28 cellular contexts compared by ENCODE assay signal in genomic region chr1:239107676-239108075, GRCh38.
"Had no signal": no experiment of that assay in that cellular context is flagged by ENCODE, and none has a peak within 500 bp of the region (broad histone marks: within the 10 kb centered on the region; RNA-seq: fewer than 3 reads in every experiment).

No MANE protein-coding gene starts in this region.

- DNase-seq: activated B cell treated with CpG ODN at 0.5 μM for 24 hours; activated CD4-positive, alpha-beta T cell treated with anti-CD3 and anti-CD28 coated beads for 48 hours; activated CD4-positive, alpha-beta T cell treated with anti-CD3 and anti-CD28 coated beads, Interleukin-2, amount 50 U/mL, for 1 hour; activated CD4-positive, alpha-beta T cell treated with anti-CD3 and anti-CD28 coated beads, Interleukin-2, amount 50 U/mL, for 48 hours; activated CD8-positive, alpha-beta memory T cell treated with anti-CD3 and anti-CD28 coated beads for 24 hours; activated CD8-positive, alpha-beta T cell treated with anti-CD3 and anti-CD28 coated beads for 36 hours; activated effector memory CD4-positive, alpha-beta T cell treated with Interleukin-2 at 50 U/mL for 16 hours; activated gamma-delta T cell treated with Interleukin-2 at 50 U/mL for 16 hours; activated naive CD4-positive, alpha-beta T cell treated with anti-CD3 and anti-CD28 coated beads, Interleukin-2, amount 50 U/mL, for 16 hours; activated naive CD4-positive, alpha-beta T cell treated with Interleukin-2 at 50 U/mL for 16 hours; activated T-cell treated with anti-CD3 and anti-CD28 coated beads, Interleukin-2, amount 50 U/mL, for 4 hours; amniotic stem cell; anterior cingulate cortex; brain microvascular endothelial cell; cortex of kidney; dermis blood vessel endothelial cell; effector CD4-positive, alpha-beta T cell; effector memory CD8-positive, alpha-beta T cell; esophagus squamous epithelium; foreskin melanocyte; T-helper 2 cell had no signal

- H3K27ac Mint-ChIP-seq: activated B cell treated with CpG ODN at 0.5 μM for 24 hours; activated CD8-positive, alpha-beta T cell treated with anti-CD3 and anti-CD28 coated beads for 36 hours; activated naive CD8-positive, alpha-beta T cell; activated T-helper 17 cell treated with anti-CD3 and anti-CD28 coated beads, Interleukin-2, amount 50 U/mL, for 72 hours; effector memory CD8-positive, alpha-beta T cell had no signal

- H3K36me3 ChIP-seq: brain microvascular endothelial cell, esophagus squamous epithelium, gastroesophageal sphincter had no signal

- H3K4me3 Mint-ChIP-seq: activated B cell treated with CpG ODN at 0.5 μM for 24 hours; activated CD8-positive, alpha-beta T cell treated with anti-CD3 and anti-CD28 coated beads for 36 hours; activated naive CD8-positive, alpha-beta T cell; activated T-cell treated with anti-CD3 and anti-CD28 coated beads, Interleukin-2, amount 50 U/mL, for 4 hours; activated T-helper 17 cell treated with anti-CD3 and anti-CD28 coated beads, Interleukin-2, amount 50 U/mL, for 72 hours; central memory CD8-positive, alpha-beta T cell; effector memory CD8-positive, alpha-beta T cell had no signal

- H3K4me1 ChIP-seq: esophagus squamous epithelium, gastroesophageal sphincter had no signal

- H3K4me1 Mint-ChIP-seq: activated B cell treated with CpG ODN at 0.5 μM for 24 hours; activated T-helper 17 cell treated with anti-CD3 and anti-CD28 coated beads, Interleukin-2, amount 50 U/mL, for 72 hours; central memory CD8-positive, alpha-beta T cell had no signal

- ATAC-seq: activated CD4-positive, CD25-positive, alpha-beta regulatory T cell treated with anti-CD3 and anti-CD28 coated beads, Interleukin-2, amount 50 U/mL, for 24 hours; activated CD8-positive, alpha-beta T cell treated with anti-CD3 and anti-CD28 coated beads for 36 hours; activated T-cell treated with anti-CD3 and anti-CD28 coated beads, Interleukin-2, amount 50 U/mL, for 4 hours; activated T-helper 17 cell treated with anti-CD3 and anti-CD28 coated beads, Interleukin-2, amount 50 U/mL, for 72 hours; effector memory CD8-positive, alpha-beta T cell; gastroesophageal sphincter had no signal

- H3K4me3 ChIP-seq: esophagus squamous epithelium, gastroesophageal sphincter had no signal

- H3K27me3 ChIP-seq: brain microvascular endothelial cell, esophagus squamous epithelium, gastroesophageal sphincter had no signal

- H3K27ac ChIP-seq: brain microvascular endothelial cell, epithelial cell of prostate, esophagus squamous epithelium, gastroesophageal sphincter, VCaP had no signal

- H3K9me3 ChIP-seq: esophagus squamous epithelium, gastroesophageal sphincter had no signal

- H3K9me3 Mint-ChIP-seq: activated CD8-positive, alpha-beta T cell treated with anti-CD3 and anti-CD28 coated beads for 36 hours; activated T-helper 17 cell treated with anti-CD3 and anti-CD28 coated beads, Interleukin-2, amount 50 U/mL, for 72 hours had no signal

- H3K36me3 Mint-ChIP-seq: activated naive CD8-positive, alpha-beta T cell had no signal

- H3K27me3 Mint-ChIP-seq: activated B cell treated with CpG ODN at 0.5 μM for 24 hours; activated CD8-positive, alpha-beta T cell treated with anti-CD3 and anti-CD28 coated beads for 36 hours; activated naive CD8-positive, alpha-beta T cell; activated T-helper 17 cell treated with anti-CD3 and anti-CD28 coated beads, Interleukin-2, amount 50 U/mL, for 72 hours; central memory CD8-positive, alpha-beta T cell; effector memory CD8-positive, alpha-beta T cell had no signal
